17 cellular contexts compared by ENCODE assay signal in the genomic region with DNA sequence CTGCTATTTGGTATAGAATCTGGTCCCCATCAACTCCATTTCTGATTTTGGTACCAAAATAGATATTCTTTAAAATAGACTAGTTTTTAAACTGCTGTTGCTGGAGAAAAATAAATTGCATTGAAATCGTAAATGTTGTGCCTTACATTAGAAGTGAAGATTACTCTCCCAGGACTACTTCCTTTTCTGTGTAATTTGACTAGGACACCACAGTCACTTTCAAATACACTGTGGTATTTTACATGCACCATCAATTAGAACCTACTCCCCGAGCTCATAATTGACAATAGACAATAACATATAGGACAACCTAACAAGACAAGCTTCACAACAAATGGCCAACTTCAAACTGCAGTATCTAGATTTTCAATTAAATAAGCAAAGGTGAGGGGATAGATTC.
DNase-seq lines count a peak whose midpoint lies in the region; ATAC-seq, FAIRE-seq and TF ChIP-seq lines count a peak whose summit lies in the region.
"Had no signal": no experiment of that assay in that cellular context is flagged by ENCODE, and none has a peak within 500 bp of the region (broad histone marks: within the 10 kb centered on the region; RNA-seq: fewer than 3 reads in every experiment).

No MANE protein-coding gene starts in this region.

- RAD21 ChIA-PET in HCT116 (lab: Charles Lee; ENCODE audit: low non-redundant PET in 1 of 2, low total read pairs in 2 of 2, uncharacterized antibody in 2 of 2, unreplicated experiment in 2 of 2), result interaction anchor here (1.3 to 2.5 kb wide), 4 partner anchors 1409 to 1414 kb away, joined by 3 to 17 read pairs (median 8); no protein-coding TSS in a partner anchor
- RAD21 ChIA-PET in GM12878 (lab: Charles Lee; ENCODE audit: unreplicated experiment), result interaction anchor here (0.5 to 2.3 kb wide), 15 partner anchors 9 to 1415 kb away, joined by 3 to 42 read pairs (median 4); no protein-coding TSS in a partner anchor

- in situ Hi-C loops in GM12878 (cut with MboI), result loop anchor here (10.0 kb wide), 1 partner anchor 1406 kb away; no protein-coding TSS in a partner anchor

- TF ChIP-seq POLR2A in HCT116 (IDR thresholded peaks at IDR 0.05; ENCODE audit: borderline replicate concordance, extremely low read depth, insufficient read depth, insufficient read length) (no peak), GM12878 (IDR thresholded peaks at IDR 0.05; ENCODE audit: low read depth, low read length) (no peak)

- no peaks in the 10 kb centered on the region for H3K9me3 Mint-ChIP-seq in CD8-positive, alpha-beta memory T cell

- SMC1A ChIA-PET in GM12878 (lab: Charles Lee; ENCODE audit: uncharacterized antibody, unreplicated experiment), result interaction anchor here (0.6 to 4.0 kb wide), 20 partner anchors 9 to 1464 kb away, joined by 3 to 42 read pairs (median 4); no protein-coding TSS in a partner anchor

- H3K9ac ChIP-seq in HCT116 (ENCODE audit: low read length) (no peak overlapping the region), GM12878 (ENCODE audit: control insufficient read depth, insufficient read depth, low read length) (no peak overlapping the region)
- H3K9ac ChIP-seq: BLaER1 had no signal

- H3K27ac ChIP-seq in HCT116 (ENCODE audit: low read depth, low read length) (no peak overlapping the region), GM12878 (ENCODE audit: control insufficient read depth, insufficient read depth) (no peak overlapping the region)
- no peak overlapping the region for H3K27ac ChIP-seq in CD8-positive, alpha-beta memory T cell (ENCODE audit: low read depth, low read length)
- H3K27ac ChIP-seq: BLaER1, colonic mucosa, right atrium auricular region, SJSA1, uterus had no signal

- POLR2A ChIA-PET in HCT116 (lab: Charles Lee) (interaction anchor here (1.0 to 1.2 kb wide), 2 partner anchors 1408 to 1411 kb away, joined by 3 to 4 read pairs; no protein-coding TSS in a partner anchor), GM12878 (lab: Charles Lee) (interaction anchor here (0.6 kb wide), 1 partner anchor 118 kb away, joined by 3 read pairs; no protein-coding TSS in a partner anchor)
- POLR2A ChIA-PET in CD8-positive, alpha-beta memory T cell (lab: Charles Lee), result no interaction called here

- DNase-seq in NOMO-1 treated with DMSO at 0.1 percent for 48 hours (lab: John Stamatoyannopoulos, UW; ENCODE audit: unreplicated experiment) (peak; percentile 61), NOMO-1 treated with dmso at 0.1 percent for 144 hours (lab: John Stamatoyannopoulos, UW; ENCODE audit: unreplicated experiment) (no peak), HCT116 (ENCODE audit: low read depth, low spot score) (no peak), GM12878 (ENCODE audit: low read depth, low spot score) (no peak), activated T-cell treated with anti-CD3 and anti-CD28 coated beads for 4 hours (no peak), NCI-H1417 (lab: John Stamatoyannopoulos, UW) (no peak)
- no peak for DNase-seq in CD8-positive, alpha-beta memory T cell
- DNase-seq: NCI-H1417 treated with DMSO at 0.1 percent for 48 hours, NCI-H226 had no signal

- H3K36me3 Mint-ChIP-seq in CD8-positive, alpha-beta memory T cell, result no peaks in the 10 kb centered on the region

- no peaks in the 10 kb centered on the region for H3K9me2 ChIP-seq in HCT116 (ENCODE audit: insufficient read depth)

- ATAC-seq in HCT116 (no peak), HG03342 (IDR thresholded peaks at IDR 0.05; ENCODE audit: unreplicated experiment) (peak; percentile 57), GM12878 (peak; percentile 76)
- ATAC-seq: K562, left cardiac atrium had no signal

- TF ChIP-seq EP300 in GM12878 (IDR thresholded peaks at IDR 0.05; ENCODE audit: borderline replicate concordance in 1 of 2, control insufficient read depth in 1 of 2, low read depth in 2 of 2, low read length in 2 of 2), result no peak

- no peaks in the 10 kb centered on the region for H4K20me1 ChIP-seq in HCT116 (ENCODE audit: insufficient read depth)
- no peaks in the 10 kb centered on the region for H4K20me1 ChIP-seq in GM12878 (ENCODE audit: control insufficient read depth, insufficient read depth)
- H4K20me1 ChIP-seq: BLaER1 had no signal

- H3K4me3 ChIP-seq in HCT116 (replicated peaks in 1 of 2; ENCODE audit: low read depth in 1 of 2, low read length in 2 of 2) (no peak overlapping the region), GM12878 (no peak overlapping the region)
- H3K4me3 ChIP-seq in CD8-positive, alpha-beta memory T cell (ENCODE audit: low read length), result no peak overlapping the region
- H3K4me3 ChIP-seq: BLaER1, colonic mucosa, K562, right atrium auricular region, SJSA1, uterus had no signal

- TF ChIP-seq CTCF in HCT116 (IDR thresholded peaks at IDR 0.05 in 2 of 3, conservative IDR thresholded peaks at IDR 0.05 in 1 of 3; ENCODE audit: borderline replicate concordance in 1 of 3, insufficient read depth in 1 of 3, low read depth in 2 of 3, low read length in 2 of 3) (no peak), GM12878 (IDR thresholded peaks at IDR 0.05 in 2 of 3, conservative IDR thresholded peaks at IDR 0.05 in 1 of 3; ENCODE audit: control insufficient read depth in 2 of 3, extremely low read depth in 1 of 3, insufficient read depth in 1 of 3, low read depth in 3 of 3, low read length in 3 of 3) (no peak)

- H3K4me3 Mint-ChIP-seq in CD8-positive, alpha-beta memory T cell, result no peak overlapping the region

- H3K79me2 ChIP-seq in HCT116 (ENCODE audit: insufficient read depth, low read length) (no peaks in the 10 kb centered on the region), GM12878 (ENCODE audit: control insufficient read depth, insufficient read depth, low read length) (no peaks in the 10 kb centered on the region)

- TF ChIP-seq RAD21 in HCT116 (IDR thresholded peaks at IDR 0.05; ENCODE audit: low read depth), result no peak
- TF ChIP-seq RAD21 in GM12878 (IDR thresholded peaks at IDR 0.05; ENCODE audit: insufficient read depth, low read depth, low read length), result no peak

- CTCF ChIA-PET in HCT116 (lab: Charles Lee) (interaction anchor here (1.0 to 2.5 kb wide), 20 partner anchors 9 to 1415 kb away, joined by 3 to 154 read pairs (median 4); no protein-coding TSS in a partner anchor), GM12878 (lab: Yijun Ruan, JAX) (interaction anchor here (0.5 to 4.5 kb wide), 52 partner anchors 9 to 1424 kb away, joined by 3 to 85 read pairs (median 5); no protein-coding TSS in a partner anchor)
- CTCF ChIA-PET in CD8-positive, alpha-beta memory T cell (lab: Charles Lee), result interaction anchor here (1.0 to 2.2 kb wide), 10 partner anchors 10 to 1446 kb away, joined by 3 to 25 read pairs (median 4); no protein-coding TSS in a partner anchor

- H3K4me1 ChIP-seq in HCT116 (ENCODE audit: control insufficient read depth in 1 of 2, insufficient read depth in 2 of 2, low read length in 2 of 2) (no peaks in the 10 kb centered on the region), GM12878 (ENCODE audit: control insufficient read depth, insufficient read depth, low read length) (no peaks in the 10 kb centered on the region)
- no peaks in the 10 kb centered on the region for H3K4me1 ChIP-seq in CD8-positive, alpha-beta memory T cell (ENCODE audit: insufficient read depth, low read length)
- H3K4me1 ChIP-seq: BLaER1, colonic mucosa, right atrium auricular region, SJSA1, uterus had no signal

- peaks cover 0 to 8% of the 10 kb centered on the region in 2 donors for H3K27me3 Mint-ChIP-seq in CD8-positive, alpha-beta memory T cell

- no peaks in the 10 kb centered on the region for H3K4me1 Mint-ChIP-seq in CD8-positive, alpha-beta memory T cell

- no peaks in the 10 kb centered on the region for H3K27me3 ChIP-seq in HCT116 (ENCODE audit: insufficient read depth, low read length)
- no peaks in the 10 kb centered on the region for H3K27me3 ChIP-seq in GM12878 (replicated peaks in 1 of 2; ENCODE audit: control insufficient read depth in 2 of 2, insufficient read depth in 2 of 2, low read length in 1 of 2)
- no peaks in the 10 kb centered on the region for H3K27me3 ChIP-seq in CD8-positive, alpha-beta memory T cell (ENCODE audit: insufficient read depth, low read length, poor library complexity, severe bottlenecking)
- H3K27me3 ChIP-seq: BLaER1, colonic mucosa, right atrium auricular region, SJSA1, uterus had no signal

- intact Hi-C loops in HCT116 (cut with micrococcal nuclease) (loop anchor here (1.0 to 10.0 kb wide), 2 partner anchors 1166 to 1411 kb away; no protein-coding TSS in a partner anchor), GM12878 (cut with micrococcal nuclease; ENCODE audit: unreplicated experiment) (loop anchor here (2.0 to 10.0 kb wide), 4 partner anchors 206 to 1410 kb away; no protein-coding TSS in a partner anchor)

- BruUV-seq in HCT116 (replicated peaks; lab: Mats Ljungman, UMichigan), result no TSS peak
- no TSS peak for BruUV-seq in GM12878 (replicated peaks; lab: Mats Ljungman, UMichigan)

- 0% methylated on average over 2 of the region's 2 CpGs for WGBS in GM12878 (ENCODE audit: insufficient coverage, insufficient replicate concordance, low lambda C conversion rate, missing lambda C conversion rate)

- no peak overlapping the region for H3K27ac Mint-ChIP-seq in CD8-positive, alpha-beta memory T cell

- H2AFZ ChIP-seq in HCT116 (ENCODE audit: low read depth, low read length, poor library complexity, severe bottlenecking), result peak overlapping the region; percentile 8
- H2AFZ ChIP-seq in GM12878 (ENCODE audit: control insufficient read depth, low read depth, low read length), result no peak overlapping the region

- H3K4me2 ChIP-seq in HCT116 (ENCODE audit: low read length) (no peak overlapping the region), GM12878 (ENCODE audit: control insufficient read depth, insufficient read depth) (no peak overlapping the region)
- H3K4me2 ChIP-seq: BLaER1 had no signal

- H3K36me3 ChIP-seq in HCT116 (ENCODE audit: control insufficient read depth in 1 of 2, insufficient read depth in 2 of 2, low read length in 2 of 2) (no peaks in the 10 kb centered on the region), GM12878 (ENCODE audit: control insufficient read depth in 2 of 2, insufficient read depth in 2 of 2, low read length in 1 of 2) (no peaks in the 10 kb centered on the region)
- no peaks in the 10 kb centered on the region for H3K36me3 ChIP-seq in CD8-positive, alpha-beta memory T cell (ENCODE audit: insufficient read depth, low read length)
- H3K36me3 ChIP-seq: BLaER1, colonic mucosa, right atrium auricular region, SJSA1, uterus had no signal

- FAIRE-seq in GM12878 (lab: Jason Lieb, UNC), result no peak

- H3K9me3 ChIP-seq in HCT116 (ENCODE audit: control insufficient read depth in 1 of 2, insufficient read depth in 1 of 2, low read depth in 1 of 2, low read length in 2 of 2) (no peaks in the 10 kb centered on the region), GM12878 (replicated peaks; ENCODE audit: control insufficient read depth, insufficient read depth, low read length) (no peaks in the 10 kb centered on the region)
- H3K9me3 ChIP-seq in CD8-positive, alpha-beta memory T cell (ENCODE audit: low read length), result no peaks in the 10 kb centered on the region
- H3K9me3 ChIP-seq: BLaER1, colonic mucosa, right atrium auricular region, SJSA1, uterus had no signal

TF ChIP-seq in HCT116, 20 proteins besides CTCF, POLR2A, EP300 and RAD21 (continues in another document):
- TF ChIP-seq CEBPB (IDR thresholded peaks at IDR 0.05; ENCODE audit: low read depth), result no peak
- no peak for TF ChIP-seq ZNF274 (IDR thresholded peaks at IDR 0.05; ENCODE audit: low read depth, low read length)

TF ChIP-seq in GM12878, 131 proteins besides CTCF, POLR2A, EP300 and RAD21 (continues in another document):
- TF ChIP-seq JUND (IDR thresholded peaks at IDR 0.05; ENCODE audit: low read depth, low read length) (no peak), CREB1 (IDR thresholded peaks at IDR 0.05; ENCODE audit: low read depth) (no peak)
